In the genomic region with DNA sequence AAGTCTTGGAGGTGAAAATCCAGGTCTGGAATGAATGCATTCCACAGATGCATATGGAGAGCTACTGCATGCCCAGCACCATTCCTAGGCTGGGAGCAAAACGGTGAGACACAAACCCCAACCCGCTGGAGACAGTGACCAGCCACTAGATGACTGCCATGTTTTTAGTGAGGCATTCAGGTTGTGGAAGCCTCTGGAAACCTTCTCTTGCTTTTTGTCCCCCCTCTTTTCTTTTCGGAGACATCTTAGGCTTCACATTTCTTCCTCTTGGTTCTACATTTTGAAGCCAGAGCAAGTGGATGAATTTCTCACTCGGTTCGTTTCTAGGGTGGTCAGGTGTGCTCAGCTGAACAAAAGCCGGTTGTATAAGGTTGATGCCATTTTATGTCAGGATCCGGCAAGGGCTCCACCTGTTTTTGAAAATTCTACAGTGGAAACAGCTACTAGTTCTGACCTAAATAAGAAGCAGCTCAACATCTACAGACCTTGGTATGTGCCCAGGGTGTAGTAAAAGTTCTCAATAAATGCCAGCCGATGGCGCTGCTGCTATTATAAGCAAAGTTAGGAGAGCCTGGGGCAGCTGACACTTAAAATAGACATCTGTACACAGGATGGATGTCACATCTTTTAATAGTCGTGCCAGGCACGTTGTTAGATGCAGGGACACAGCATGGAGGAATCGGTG, we compare ENCODE assay signal across 1 cellular context.
TF ChIP-seq lines count a peak whose summit lies in the region.

No MANE protein-coding gene starts in this region.

TF ChIP-seq in H1, 55 proteins besides CTCF, POLR2A, EP300 and RAD21:
- TF ChIP-seq POLR2AphosphoS5 (IDR thresholded peaks at IDR 0.05; ENCODE audit: low read depth, low read length) (no peak), SP2 (IDR thresholded peaks at IDR 0.05; ENCODE audit: low read length) (no peak), TAF1 (IDR thresholded peaks at IDR 0.05; ENCODE audit: low read depth, low read length) (0 out of 2 replicates have a peak, but pooled peaks have one; percentile 10), MAFK (IDR thresholded peaks at IDR 0.05; ENCODE audit: low read depth, low read length) (no peak), YY1 (IDR thresholded peaks at IDR 0.05; ENCODE audit: low read depth, low read length) (peak; percentile 97), TCF12 (IDR thresholded peaks at IDR 0.05; ENCODE audit: low read depth, low read length) (0 out of 2 replicates have a peak, but pooled peaks have one; percentile 21), RBBP5 (IDR thresholded peaks at IDR 0.05; ENCODE audit: borderline replicate concordance, low read depth, low read length) (no peak), TEAD4 (IDR thresholded peaks at IDR 0.05; ENCODE audit: low read depth, low read length) (0 out of 2 replicates have a peak, but pooled peaks have one; percentile 20), TAF7 (optimal IDR thresholded peaks at IDR 0.05; ENCODE audit: borderline replicate concordance, low read depth, low read length) (no peak), CTBP2 (IDR thresholded peaks at IDR 0.05; ENCODE audit: borderline replicate concordance, insufficient read depth, insufficient read length, low read length) (no peak)
